In the genomic region with DNA sequence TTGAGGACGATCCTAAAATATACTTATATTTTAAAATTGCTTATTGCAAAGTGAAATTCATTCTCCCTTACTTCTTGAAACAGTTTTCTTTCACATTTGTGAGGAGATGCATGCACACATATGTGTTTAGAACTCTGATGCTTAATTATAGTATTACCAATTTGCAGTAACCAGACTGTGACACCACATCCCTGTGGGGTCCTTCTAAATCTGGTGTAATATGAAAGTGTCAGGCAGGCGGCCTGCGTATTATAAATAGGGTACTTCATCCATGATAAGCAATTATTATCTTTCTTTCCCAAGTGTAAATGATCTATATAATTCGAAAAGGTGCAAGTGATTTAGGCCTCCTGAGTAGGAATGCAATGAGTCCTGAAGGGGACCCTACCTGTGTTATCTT, we compare ENCODE assay signal across 1 cellular context.
TF ChIP-seq lines count a peak whose summit lies in the region.

No MANE protein-coding gene starts in this region.

TF ChIP-seq in H1, 55 proteins besides CTCF, POLR2A, EP300 and RAD21 (continued from another document):
- TF ChIP-seq RBBP5 (IDR thresholded peaks at IDR 0.05; ENCODE audit: borderline replicate concordance, low read depth, low read length), result no peak
- TF ChIP-seq SIRT6 (IDR thresholded peaks at IDR 0.05; ENCODE audit: low read length), result no peak
- TF ChIP-seq KDM1A (IDR thresholded peaks at IDR 0.05; ENCODE audit: borderline replicate concordance, low read length), result no peak
- no peak for TF ChIP-seq RFX5 (IDR thresholded peaks at IDR 0.05; ENCODE audit: borderline replicate concordance, low read depth, low read length)
- TF ChIP-seq SP2 (IDR thresholded peaks at IDR 0.05; ENCODE audit: low read length), result no peak
- no peak for TF ChIP-seq MAX (IDR thresholded peaks at IDR 0.05)
- no peak for TF ChIP-seq POLR2AphosphoS5 (IDR thresholded peaks at IDR 0.05; ENCODE audit: low read depth, low read length)
- TF ChIP-seq TCF12 (IDR thresholded peaks at IDR 0.05; ENCODE audit: low read depth, low read length), result no peak
- no peak for TF ChIP-seq POU5F1 (IDR thresholded peaks at IDR 0.05; ENCODE audit: low read depth, low read length)
- no peak for TF ChIP-seq EZH2 (IDR thresholded peaks at IDR 0.05; ENCODE audit: low read depth, low read length, severe bottlenecking)
- TF ChIP-seq CHD2 (IDR thresholded peaks at IDR 0.05; ENCODE audit: low read length), result no peak
